Comparison of ENCODE assay signal across 1 cellular context in the genomic region with DNA sequence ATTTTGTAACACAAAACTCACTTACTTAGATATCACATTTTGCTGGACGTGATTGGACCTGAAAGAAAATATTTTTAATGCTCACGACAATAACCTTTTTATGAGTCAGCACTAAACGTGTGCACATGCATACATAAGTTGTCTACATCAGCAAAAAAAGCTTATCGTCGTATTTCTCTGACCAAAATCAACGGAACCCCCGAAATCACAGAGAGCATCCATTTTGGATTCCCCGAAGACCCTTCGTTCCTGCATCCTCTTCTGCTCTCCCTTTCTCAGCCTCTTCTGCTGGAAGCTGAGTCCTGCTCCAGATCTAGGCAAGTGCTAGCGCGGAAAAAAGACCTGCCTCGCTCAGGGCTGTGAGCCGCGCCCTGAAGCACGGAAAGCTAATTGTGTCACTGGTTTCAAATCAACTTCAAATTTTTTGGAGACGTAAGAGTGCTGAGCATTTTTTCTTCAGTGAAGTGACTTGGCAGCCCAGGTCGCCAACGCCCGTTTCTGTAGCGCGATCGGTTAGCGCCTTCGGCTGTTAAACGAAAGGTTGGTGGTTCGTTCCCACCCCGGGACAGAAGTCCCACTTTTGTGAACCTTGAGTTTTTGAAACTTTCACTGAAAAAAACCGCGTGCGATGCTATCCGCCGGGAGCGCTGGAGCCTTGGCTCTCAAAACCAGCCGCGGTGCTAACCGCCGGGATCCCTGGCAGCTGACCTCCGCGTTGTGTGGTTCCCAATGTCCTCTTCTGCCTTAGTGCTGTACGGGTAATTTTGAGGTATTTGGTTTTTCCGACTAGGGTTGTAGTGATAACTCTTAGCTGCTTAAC.
TF ChIP-seq lines count a peak whose summit lies in the region.

No MANE protein-coding gene starts in this region.

TF ChIP-seq in H1, 55 proteins besides CTCF, POLR2A, EP300 and RAD21 (continued from another document):
- TF ChIP-seq, protein P1, sequence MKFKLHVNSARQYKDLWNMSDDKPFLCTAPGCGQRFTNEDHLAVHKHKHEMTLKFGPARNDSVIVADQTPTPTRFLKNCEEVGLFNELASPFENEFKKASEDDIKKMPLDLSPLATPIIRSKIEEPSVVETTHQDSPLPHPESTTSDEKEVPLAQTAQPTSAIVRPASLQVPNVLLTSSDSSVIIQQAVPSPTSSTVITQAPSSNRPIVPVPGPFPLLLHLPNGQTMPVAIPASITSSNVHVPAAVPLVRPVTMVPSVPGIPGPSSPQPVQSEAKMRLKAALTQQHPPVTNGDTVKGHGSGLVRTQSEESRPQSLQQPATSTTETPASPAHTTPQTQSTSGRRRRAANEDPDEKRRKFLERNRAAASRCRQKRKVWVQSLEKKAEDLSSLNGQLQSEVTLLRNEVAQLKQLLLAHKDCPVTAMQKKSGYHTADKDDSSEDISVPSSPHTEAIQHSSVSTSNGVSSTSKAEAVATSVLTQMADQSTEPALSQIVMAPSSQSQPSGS (IDR thresholded peaks at IDR 0.05; ENCODE audit: low read length), result 0 out of 2 replicates have a peak, but pooled peaks have one; percentile 67
- peak; percentile 72 for TF ChIP-seq KDM4A (IDR thresholded peaks at IDR 0.05; ENCODE audit: low read depth, low read length, severe bottlenecking)
- peak; percentile 100 for TF ChIP-seq TBP (IDR thresholded peaks at IDR 0.05; ENCODE audit: low read depth, low read length)
- peak; percentile 55 for TF ChIP-seq YY1 (IDR thresholded peaks at IDR 0.05; ENCODE audit: low read depth, low read length)
- TF ChIP-seq TCF12 (IDR thresholded peaks at IDR 0.05; ENCODE audit: low read depth, low read length), result 0 out of 2 replicates have a peak, but pooled peaks have one; percentile 41
- peak; percentile 92 for TF ChIP-seq ASH2L (IDR thresholded peaks at IDR 0.05; ENCODE audit: low read length)
- peak; percentile 25; the same call in 1 of the 2 replicates for TF ChIP-seq SUZ12 (IDR thresholded peaks at IDR 0.05; ENCODE audit: low read length)
- 0 out of 2 replicates have a peak, but pooled peaks have one; percentile 31 for TF ChIP-seq POLR2AphosphoS5 (IDR thresholded peaks at IDR 0.05; ENCODE audit: low read depth, low read length)
- peak; percentile 45; the same call in 1 of the 2 replicates for TF ChIP-seq NRF1 (IDR thresholded peaks at IDR 0.05; ENCODE audit: low read depth, low read length)
- TF ChIP-seq MAX (IDR thresholded peaks at IDR 0.05), result 0 out of 2 replicates have a peak, but pooled peaks have one; percentile 20
- peak; percentile 29 for TF ChIP-seq TAF7 (optimal IDR thresholded peaks at IDR 0.05; ENCODE audit: borderline replicate concordance, low read depth, low read length)
- TF ChIP-seq TAF1 (IDR thresholded peaks at IDR 0.05; ENCODE audit: low read depth, low read length), result 0 out of 2 replicates have a peak, but pooled peaks have one; percentile 50
- peak; percentile 40; the same call in 1 of the 2 replicates for TF ChIP-seq CEBPB (IDR thresholded peaks at IDR 0.05; ENCODE audit: low read depth, low read length)
- TF ChIP-seq RBBP5 (IDR thresholded peaks at IDR 0.05; ENCODE audit: borderline replicate concordance, low read depth, low read length), result peak; percentile 95
- TF ChIP-seq TEAD4 (IDR thresholded peaks at IDR 0.05; ENCODE audit: low read depth, low read length), result 0 out of 2 replicates have a peak, but pooled peaks have one; percentile 56
- TF ChIP-seq, protein P2, sequence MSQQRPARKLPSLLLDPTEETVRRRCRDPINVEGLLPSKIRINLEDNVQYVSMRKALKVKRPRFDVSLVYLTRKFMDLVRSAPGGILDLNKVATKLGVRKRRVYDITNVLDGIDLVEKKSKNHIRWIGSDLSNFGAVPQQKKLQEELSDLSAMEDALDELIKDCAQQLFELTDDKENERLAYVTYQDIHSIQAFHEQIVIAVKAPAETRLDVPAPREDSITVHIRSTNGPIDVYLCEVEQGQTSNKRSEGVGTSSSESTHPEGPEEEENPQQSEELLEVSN (IDR thresholded peaks at IDR 0.05), result peak; percentile 34; the same call in 1 of the 2 replicates
